In the genomic region with DNA sequence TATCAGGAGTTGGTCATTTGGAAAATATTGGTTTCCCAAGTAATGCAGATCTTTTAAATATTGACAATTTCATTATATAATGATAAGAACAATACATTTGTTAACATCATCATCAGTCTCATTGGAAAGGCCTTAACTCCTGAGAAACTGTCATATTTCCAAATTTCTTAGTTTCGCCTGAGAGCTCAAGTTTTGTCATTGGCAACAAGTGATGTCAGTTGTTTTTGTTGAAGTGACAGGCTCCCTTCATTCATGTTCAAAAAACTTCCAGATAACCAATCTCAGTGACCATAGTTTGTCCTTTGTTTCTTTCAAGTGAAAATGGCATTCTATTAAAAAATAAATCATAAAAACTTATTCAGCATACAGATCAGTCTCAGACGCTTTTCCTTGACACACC, we compare ENCODE assay signal across 20 cellular contexts.
A peak's percentile ranks its signal among the peaks of the same experiment; 100 is the strongest.
DNase-seq lines count a peak whose midpoint lies in the region; FAIRE-seq and TF ChIP-seq lines count a peak whose summit lies in the region.
"Had no signal": no experiment of that assay in that cellular context is flagged by ENCODE, and none has a peak within 500 bp of the region (broad histone marks: within the 10 kb centered on the region; RNA-seq: fewer than 3 reads in every experiment).

No MANE protein-coding gene starts in this region.

- FAIRE-seq in GM19239 (lab: Jason Lieb, UNC): peak; percentile 28
- FAIRE-seq: GM12892, H54 had no signal

- H3K4me3 ChIP-seq in BLaER1 (no peak overlapping the region), SK-N-MC (no peak overlapping the region), dorsolateral prefrontal cortex (no peak overlapping the region), coronary artery (no peak overlapping the region)
- H3K4me3 ChIP-seq: GM23248 had no signal

- TF ChIP-seq CTCF in dorsolateral prefrontal cortex (IDR thresholded peaks at IDR 0.05 in 54 of 56, conservative IDR thresholded peaks at IDR 0.05 in 2 of 56; ENCODE audit: low read depth in 1 of 56, partially characterized antibody in 56 of 56) (no peak), coronary artery (IDR thresholded peaks at IDR 0.05) (no peak)

- H3K9me3 ChIP-seq in BLaER1 (no peaks in the 10 kb centered on the region), SK-N-MC (ENCODE audit: low read depth, low read length) (no peaks in the 10 kb centered on the region)

- peaks cover 94% of the 10 kb centered on the region for H3K4me1 ChIP-seq in BLaER1

- H3K4me2 ChIP-seq in BLaER1: peak overlapping the region; percentile 82

- peak overlapping the region; percentile 48; the same call in 1 of the 2 replicates for H3K27ac ChIP-seq in BLaER1
- peak overlapping the region; percentile 62; the same call in 1 of the 2 replicates for H3K27ac ChIP-seq in SK-N-MC
- H3K27ac ChIP-seq in dorsolateral prefrontal cortex: no peak overlapping the region
- H3K27ac ChIP-seq in coronary artery: no peak overlapping the region
- H3K27ac ChIP-seq: GM23248, HL-60 had no signal

- H3K27me3 ChIP-seq in BLaER1: no peaks in the 10 kb centered on the region
- H3K27me3 ChIP-seq in dorsolateral prefrontal cortex: no peaks in the 10 kb centered on the region

- DNase-seq in GM19239 (ENCODE audit: insufficient read length, low spot score) (no peak), SK-N-MC (ENCODE audit: low read depth, low spot score) (no peak), dorsolateral prefrontal cortex (no peak), NCI-H2227 (lab: John Stamatoyannopoulos, UW; ENCODE audit: unreplicated experiment) (no peak), coronary artery (ENCODE audit: low spot score) (no peak), pons (ENCODE audit: low spot score) (no peak)
- DNase-seq: AML-193; C1 segment of cervical spinal cord; CD4-positive, CD25-positive, alpha-beta regulatory T cell; CD8-positive, alpha-beta memory T cell; COR-L47; DMS 273 treated with DMSO at 0.1 percent for 48 hours; DMS53; GM23248; HCEC 1CT; Karpas-422 had no signal

- H3K36me3 ChIP-seq in BLaER1 (peaks cover 9% of the 10 kb centered on the region), SK-N-MC (ENCODE audit: insufficient read depth, low read length) (no peaks in the 10 kb centered on the region)

- peaks cover 91% of the 10 kb centered on the region for H4K20me1 ChIP-seq in BLaER1

- H3K9ac ChIP-seq in BLaER1 (no peak overlapping the region), SK-N-MC (ENCODE audit: insufficient read length) (no peak overlapping the region)
- H3K9ac ChIP-seq: GM23248 had no signal

- intact Hi-C loops in dorsolateral prefrontal cortex (cut with DNase I): no loop called here

Comparison
In these comparisons a context has a peak if more than half of its experiments do, and no peak if none do; other contexts are left out.
1. H3K27ac ChIP-seq: peak in BLaER1 (single experiment) and SK-N-MC (single experiment); none in dorsolateral prefrontal cortex (0 of 59) and coronary artery (0 of 2).